ENCODE assay signal across 1 cellular context in genomic region chr7:140322759-140323158, GRCh38.
TF ChIP-seq lines count a peak whose summit lies in the region.

No MANE protein-coding gene starts in this region.

TF ChIP-seq in K562, 482 proteins besides CTCF, POLR2A, EP300 and RAD21 (continued from another document and continues in another):
- TF ChIP-seq GTF3C2 (IDR thresholded peaks at IDR 0.05; ENCODE audit: borderline replicate concordance, extremely low read depth, insufficient read length) (no peak), ZNF644 (tag; IDR thresholded peaks at IDR 0.05; ENCODE audit: low read depth) (no peak), POLR2AphosphoS2 (IDR thresholded peaks at IDR 0.05; ENCODE audit: low read length) (no peak), PBX2 (CRISPR knock-in tag; IDR thresholded peaks at IDR 0.05; ENCODE audit: low read depth) (no peak), PBX2 (tag; conservative IDR thresholded peaks at IDR 0.05; ENCODE audit: low read depth) (peak; percentile 84), MEF2A (IDR thresholded peaks at IDR 0.05; ENCODE audit: control insufficient read depth, low read depth, low read length) (no peak), CREB5 (CRISPR knock-in tag; IDR thresholded peaks at IDR 0.05) (no peak), XRCC5 (IDR thresholded peaks at IDR 0.05; ENCODE audit: low read depth, low read length) (peak; percentile 32; the same call in 1 of the 2 replicates), KLF6 (CRISPR knock-in tag; IDR thresholded peaks at IDR 0.05; ENCODE audit: borderline replicate concordance) (no peak), MTA2 (IDR thresholded peaks at IDR 0.05; ENCODE audit: low read depth) (peak; percentile 87), TAF9B (IDR thresholded peaks at IDR 0.05; ENCODE audit: partially characterized antibody) (no peak), MCM2 (IDR thresholded peaks at IDR 0.05; ENCODE audit: low read depth) (no peak), CHD2 (IDR thresholded peaks at IDR 0.05; ENCODE audit: low read depth, low read length) (0 out of 2 replicates have a peak, but pooled peaks have one; percentile 45), SRSF1 (IDR thresholded peaks at IDR 0.05; ENCODE audit: low read depth, low read length) (no peak), TFE3 (CRISPR knock-in tag; IDR thresholded peaks at IDR 0.05) (no peak), BHLHE40 (IDR thresholded peaks at IDR 0.05; ENCODE audit: low read length) (peak; percentile 33; the same call in 1 of the 2 replicates), ZNF668 (CRISPR knock-in tag; IDR thresholded peaks at IDR 0.05) (no peak), NR0B1 (IDR thresholded peaks at IDR 0.05; ENCODE audit: partially characterized antibody) (no peak), PHF8 (IDR thresholded peaks at IDR 0.05; ENCODE audit: borderline replicate concordance, low read length) (no peak), ZNF79 (CRISPR knock-in tag; IDR thresholded peaks at IDR 0.05; ENCODE audit: low read depth) (no peak), ZKSCAN3 (CRISPR knock-in tag; IDR thresholded peaks at IDR 0.05) (no peak), ARID1B (IDR thresholded peaks at IDR 0.05) (peak; percentile 98), ZNF384 (IDR thresholded peaks at IDR 0.05; ENCODE audit: low read depth, low read length) (no peak), ZNF134 (CRISPR knock-in tag; conservative IDR thresholded peaks at IDR 0.05) (peak; percentile 41; the same call in 1 of the 2 replicates), TRIM24 (IDR thresholded peaks at IDR 0.05) (peak; percentile 93 to 95), MLLT1 (IDR thresholded peaks at IDR 0.05) (no peak), MBD2 (IDR thresholded peaks at IDR 0.05; ENCODE audit: borderline replicate concordance, low read depth) (peak; percentile 56; the same call in 1 of the 2 replicates), PREB (CRISPR knock-in tag; IDR thresholded peaks at IDR 0.05) (no peak), NR1H2 (CRISPR knock-in tag; IDR thresholded peaks at IDR 0.05) (0 out of 2 replicates have a peak, but pooled peaks have one; percentile 41), HBP1 (CRISPR knock-in tag; IDR thresholded peaks at IDR 0.05) (no peak), ELK1 (CRISPR knock-in tag; IDR thresholded peaks at IDR 0.05) (no peak), ZNF766 (CRISPR knock-in tag; conservative IDR thresholded peaks at IDR 0.05) (no peak), RBM25 (IDR thresholded peaks at IDR 0.05; ENCODE audit: low read depth, low read length, severe bottlenecking) (no peak), PTBP1 (IDR thresholded peaks at IDR 0.05; ENCODE audit: low read depth, low read length) (no peak), DLX4 (CRISPR knock-in tag; IDR thresholded peaks at IDR 0.05) (no peak)
